1 cellular context compared by ENCODE assay signal in the genomic region with DNA sequence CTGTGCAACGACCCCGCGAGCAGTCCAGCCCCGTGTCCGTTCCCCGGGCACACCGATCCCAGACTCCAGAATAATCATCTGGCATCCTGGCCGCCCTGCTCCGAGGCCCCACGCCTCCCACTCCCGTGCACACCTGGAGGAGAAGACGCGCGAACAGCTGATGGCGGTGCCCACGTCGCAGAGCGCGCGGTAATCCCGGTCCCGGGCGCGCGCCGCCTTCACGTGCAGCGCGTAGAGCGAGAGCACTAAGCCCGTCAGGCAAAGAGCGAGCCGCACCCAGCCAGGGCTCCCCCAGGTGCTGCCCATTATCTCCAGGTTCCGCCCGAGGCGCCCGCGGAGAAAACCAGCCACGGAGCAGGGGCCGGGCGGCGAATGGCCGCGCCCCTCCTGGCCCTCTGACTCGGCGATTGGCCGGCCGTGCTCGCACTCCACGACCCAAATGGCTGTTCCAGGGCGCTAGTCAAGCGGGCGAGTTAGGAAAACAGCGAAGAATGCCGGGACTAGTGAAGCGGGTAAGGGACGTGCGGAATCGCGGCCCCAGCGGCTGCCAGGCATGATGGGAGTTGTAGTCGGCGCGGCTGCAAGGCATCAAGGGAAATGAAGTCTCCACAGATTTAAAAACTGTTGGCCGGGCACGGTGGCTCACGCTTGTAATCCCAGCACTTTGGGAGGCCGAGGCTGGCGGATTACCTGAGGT.
TF ChIP-seq lines count a peak whose summit lies in the region.

A gene (minus strand): TSS at position 374 of the 697 bp plus-strand sequence. CDS start 68 bp downstream, at position 306.

TF ChIP-seq in K562, 482 proteins besides CTCF, POLR2A, EP300 and RAD21 (continued from another document):
- TF ChIP-seq, protein P1, sequence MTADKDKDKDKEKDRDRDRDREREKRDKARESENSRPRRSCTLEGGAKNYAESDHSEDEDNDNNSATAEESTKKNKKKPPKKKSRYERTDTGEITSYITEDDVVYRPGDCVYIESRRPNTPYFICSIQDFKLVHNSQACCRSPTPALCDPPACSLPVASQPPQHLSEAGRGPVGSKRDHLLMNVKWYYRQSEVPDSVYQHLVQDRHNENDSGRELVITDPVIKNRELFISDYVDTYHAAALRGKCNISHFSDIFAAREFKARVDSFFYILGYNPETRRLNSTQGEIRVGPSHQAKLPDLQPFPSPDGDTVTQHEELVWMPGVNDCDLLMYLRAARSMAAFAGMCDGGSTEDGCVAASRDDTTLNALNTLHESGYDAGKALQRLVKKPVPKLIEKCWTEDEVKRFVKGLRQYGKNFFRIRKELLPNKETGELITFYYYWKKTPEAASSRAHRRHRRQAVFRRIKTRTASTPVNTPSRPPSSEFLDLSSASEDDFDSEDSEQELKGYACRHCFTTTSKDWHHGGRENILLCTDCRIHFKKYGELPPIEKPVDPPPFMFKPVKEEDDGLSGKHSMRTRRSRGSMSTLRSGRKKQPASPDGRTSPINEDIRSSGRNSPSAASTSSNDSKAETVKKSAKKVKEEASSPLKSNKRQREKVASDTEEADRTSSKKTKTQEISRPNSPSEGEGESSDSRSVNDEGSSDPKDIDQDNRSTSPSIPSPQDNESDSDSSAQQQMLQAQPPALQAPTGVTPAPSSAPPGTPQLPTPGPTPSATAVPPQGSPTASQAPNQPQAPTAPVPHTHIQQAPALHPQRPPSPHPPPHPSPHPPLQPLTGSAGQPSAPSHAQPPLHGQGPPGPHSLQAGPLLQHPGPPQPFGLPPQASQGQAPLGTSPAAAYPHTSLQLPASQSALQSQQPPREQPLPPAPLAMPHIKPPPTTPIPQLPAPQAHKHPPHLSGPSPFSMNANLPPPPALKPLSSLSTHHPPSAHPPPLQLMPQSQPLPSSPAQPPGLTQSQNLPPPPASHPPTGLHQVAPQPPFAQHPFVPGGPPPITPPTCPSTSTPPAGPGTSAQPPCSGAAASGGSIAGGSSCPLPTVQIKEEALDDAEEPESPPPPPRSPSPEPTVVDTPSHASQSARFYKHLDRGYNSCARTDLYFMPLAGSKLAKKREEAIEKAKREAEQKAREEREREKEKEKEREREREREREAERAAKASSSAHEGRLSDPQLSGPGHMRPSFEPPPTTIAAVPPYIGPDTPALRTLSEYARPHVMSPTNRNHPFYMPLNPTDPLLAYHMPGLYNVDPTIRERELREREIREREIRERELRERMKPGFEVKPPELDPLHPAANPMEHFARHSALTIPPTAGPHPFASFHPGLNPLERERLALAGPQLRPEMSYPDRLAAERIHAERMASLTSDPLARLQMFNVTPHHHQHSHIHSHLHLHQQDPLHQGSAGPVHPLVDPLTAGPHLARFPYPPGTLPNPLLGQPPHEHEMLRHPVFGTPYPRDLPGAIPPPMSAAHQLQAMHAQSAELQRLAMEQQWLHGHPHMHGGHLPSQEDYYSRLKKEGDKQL (CRISPR knock-in tag; IDR thresholded peaks at IDR 0.05; ENCODE audit: borderline replicate concordance) = no peak
